In genomic region chr16:88815901-88816589, GRCh38 we compare ENCODE assay signal across 7 cellular contexts. TPM values are rescaled to one million over a fixed set of nuclear protein-coding genes. Genes with fewer than 3 reads are reported as not detected.
A peak's percentile ranks its signal among the peaks of the same experiment; 100 is the strongest.
DNase-seq lines count a peak whose midpoint lies in the region; ATAC-seq and TF ChIP-seq lines count a peak whose summit lies in the region.

No MANE protein-coding gene starts in this region.

- H3K9me2 ChIP-seq in Loucy (replicated peaks; ENCODE audit: low read depth, low read length): no peaks in the 10 kb centered on the region

- no peak overlapping the region for H2AFZ ChIP-seq in Loucy (ENCODE audit: low read length)

- no peaks in the 10 kb centered on the region for H3F3A ChIP-seq in Loucy (ENCODE audit: low read depth)

- peaks cover under 1% of the 10 kb centered on the region for H4K20me1 ChIP-seq in Loucy (ENCODE audit: insufficient read depth, low read length, poor library complexity, severe bottlenecking)

- H3K36me3 ChIP-seq in Loucy (ENCODE audit: insufficient read depth, low read length): no peaks in the 10 kb centered on the region

- H3K9ac ChIP-seq in Loucy (ENCODE audit: low read depth, low read length, poor library complexity, severe bottlenecking): no peak overlapping the region

- peaks cover 1% of the 10 kb centered on the region; the same call in 1 of the 2 replicates for H3K79me2 ChIP-seq in Loucy (ENCODE audit: insufficient read depth, low read length)

- TF ChIP-seq CTCF in GM10248 (IDR thresholded peaks at IDR 0.05; ENCODE audit: control extremely low read depth, extremely low read depth, low read depth, missing control alignments) (peak; percentile 81), Loucy (conservative IDR thresholded peaks at IDR 0.05; ENCODE audit: low read length) (peak; percentile 60), epithelial cell of esophagus (IDR thresholded peaks at IDR 0.05; ENCODE audit: insufficient read depth, low read depth, low read length, missing control alignments) (peak; percentile 78), retinal pigment epithelial cell (conservative IDR thresholded peaks at IDR 0.05; ENCODE audit: low read depth, low read length) (peak; percentile 73)

- H3K27ac Mint-ChIP-seq in activated CD4-positive, alpha-beta T cell treated with anti-CD3 and anti-CD28 coated beads, Interleukin-2, amount 10 ng/mL, durations not matched to agents 7 days and 5 days: peak overlapping the region; percentile 31
- no peak overlapping the region for H3K27ac Mint-ChIP-seq in activated T-helper 1 cell treated with anti-CD3 and anti-CD28 coated beads, Interleukin-12 subunit alpha, Interleukin-12 subunit beta, Interleukin-2, Interleukin-4 antibody, amounts not matched to agents 30 ng/mL and 10 ng/mL and 1 ng/mL, durations not matched to agents 14 hours and 24 hours and 36 hours

- no peaks in the 10 kb centered on the region for H3K9me3 Mint-ChIP-seq in activated CD4-positive, alpha-beta T cell treated with anti-CD3 and anti-CD28 coated beads, Interleukin-2, amount 10 ng/mL, durations not matched to agents 7 days and 5 days
- no peaks in the 10 kb centered on the region for H3K9me3 Mint-ChIP-seq in activated T-helper 1 cell treated with anti-CD3 and anti-CD28 coated beads, Interleukin-12 subunit alpha, Interleukin-12 subunit beta, Interleukin-2, Interleukin-4 antibody, amounts not matched to agents 30 ng/mL and 10 ng/mL and 1 ng/mL, durations not matched to agents 14 hours and 24 hours and 36 hours

- no peaks in the 10 kb centered on the region for H3K27me3 Mint-ChIP-seq in activated CD4-positive, alpha-beta T cell treated with anti-CD3 and anti-CD28 coated beads, Interleukin-2, amount 10 ng/mL, durations not matched to agents 7 days and 5 days
- H3K27me3 Mint-ChIP-seq in activated T-helper 1 cell treated with anti-CD3 and anti-CD28 coated beads, Interleukin-12 subunit alpha, Interleukin-12 subunit beta, Interleukin-2, Interleukin-4 antibody, amounts not matched to agents 30 ng/mL and 10 ng/mL and 1 ng/mL, durations not matched to agents 14 hours and 24 hours and 36 hours (ENCODE audit: insufficient read depth): no peaks in the 10 kb centered on the region

- POLR2A ChIA-PET in GM10248 (lab: Yijun Ruan, JAX): no interaction called here
- POLR2A ChIA-PET in activated CD4-positive, alpha-beta T cell treated with anti-CD3 and anti-CD28 coated beads, Interleukin-2, amount 10 ng/mL, durations not matched to agents 7 days and 5 days (lab: Charles Lee): no interaction called here

- peaks cover 7% of the 10 kb centered on the region for H3K4me1 Mint-ChIP-seq in activated CD4-positive, alpha-beta T cell treated with anti-CD3 and anti-CD28 coated beads, Interleukin-2, amount 10 ng/mL, durations not matched to agents 7 days and 5 days
- no peaks in the 10 kb centered on the region for H3K4me1 Mint-ChIP-seq in activated T-helper 1 cell treated with anti-CD3 and anti-CD28 coated beads, Interleukin-12 subunit alpha, Interleukin-12 subunit beta, Interleukin-2, Interleukin-4 antibody, amounts not matched to agents 30 ng/mL and 10 ng/mL and 1 ng/mL, durations not matched to agents 14 hours and 24 hours and 36 hours (ENCODE audit: low read depth)

- DNase-seq in GM10248 (ENCODE audit: extremely low spot score) (peak; percentile 64), epithelial cell of esophagus (ENCODE audit: low read depth) (peak; percentile 48), retinal pigment epithelial cell (ENCODE audit: low read depth) (no peak)
- peak; percentile 64 for DNase-seq in activated CD4-positive, alpha-beta T cell treated with anti-CD3 and anti-CD28 coated beads, Interleukin-2, amount 10 ng/mL, durations not matched to agents 7 days and 5 days
- DNase-seq in activated T-helper 1 cell treated with anti-CD3 and anti-CD28 coated beads, Interleukin-12 subunit alpha, Interleukin-12 subunit beta, Interleukin-2, Interleukin-4 antibody, amounts not matched to agents 30 ng/mL and 10 ng/mL and 1 ng/mL, durations not matched to agents 14 hours and 24 hours and 36 hours (ENCODE audit: low spot score): no peak

- H3K4me3 ChIP-seq in Loucy (ENCODE audit: low read length, poor library complexity, severe bottlenecking): no peak overlapping the region
- H3K4me3 ChIP-seq in epithelial cell of esophagus (ENCODE audit: low read length): no peak overlapping the region
- H3K4me3 ChIP-seq in retinal pigment epithelial cell (ENCODE audit: low read length): no peak overlapping the region

- intact Hi-C loops in activated T-helper 1 cell treated with anti-CD3 and anti-CD28 coated beads, Interleukin-12 subunit alpha, Interleukin-12 subunit beta, Interleukin-2, Interleukin-4 antibody, amounts not matched to agents 30 ng/mL and 10 ng/mL and 1 ng/mL, durations not matched to agents 14 hours and 24 hours and 36 hours (cut with micrococcal nuclease): loop anchor here (1.0 kb wide), 3 partner anchors 41 to 401 kb away; partner anchors contain the start of genes TRAPPC2L and ZNF778

- no peak overlapping the region for H3K4me2 ChIP-seq in Loucy (ENCODE audit: low read depth, low read length, poor library complexity, severe bottlenecking)

- no peaks in the 10 kb centered on the region for H3K36me3 Mint-ChIP-seq in activated CD4-positive, alpha-beta T cell treated with anti-CD3 and anti-CD28 coated beads, Interleukin-2, amount 10 ng/mL, durations not matched to agents 7 days and 5 days (ENCODE audit: low read depth)
- no peaks in the 10 kb centered on the region for H3K36me3 Mint-ChIP-seq in activated T-helper 1 cell treated with anti-CD3 and anti-CD28 coated beads, Interleukin-12 subunit alpha, Interleukin-12 subunit beta, Interleukin-2, Interleukin-4 antibody, amounts not matched to agents 30 ng/mL and 10 ng/mL and 1 ng/mL, durations not matched to agents 14 hours and 24 hours and 36 hours (ENCODE audit: low read depth)

- no peaks in the 10 kb centered on the region for H3K9me3 ChIP-seq in Loucy (ENCODE audit: insufficient read depth, low read depth, low read length)

- no peak for ATAC-seq in HG03025 (IDR thresholded peaks at IDR 0.05; ENCODE audit: low FRiP score, unreplicated experiment)

- no peaks in the 10 kb centered on the region for H3K4me1 ChIP-seq in Loucy (ENCODE audit: insufficient read depth, low read length, poor library complexity, severe bottlenecking)

- no peak overlapping the region for H3K4me3 Mint-ChIP-seq in activated CD4-positive, alpha-beta T cell treated with anti-CD3 and anti-CD28 coated beads, Interleukin-2, amount 10 ng/mL, durations not matched to agents 7 days and 5 days
- H3K4me3 Mint-ChIP-seq in activated T-helper 1 cell treated with anti-CD3 and anti-CD28 coated beads, Interleukin-12 subunit alpha, Interleukin-12 subunit beta, Interleukin-2, Interleukin-4 antibody, amounts not matched to agents 30 ng/mL and 10 ng/mL and 1 ng/mL, durations not matched to agents 14 hours and 24 hours and 36 hours: no peak overlapping the region

- no peaks in the 10 kb centered on the region for H3K27me3 ChIP-seq in Loucy (ENCODE audit: insufficient read depth, low read length, poor library complexity, severe bottlenecking)

- CTCF ChIA-PET in GM10248 (lab: Yijun Ruan, JAX): interaction anchor here (0.9 to 6.7 kb wide), 8 partner anchors 11 to 397 kb away, joined by 3 to 37 read pairs (median 4); partner anchors contain the start of genes GALNS and TRAPPC2L
- CTCF ChIA-PET in activated CD4-positive, alpha-beta T cell treated with anti-CD3 and anti-CD28 coated beads, Interleukin-2, amount 10 ng/mL, durations not matched to agents 7 days and 5 days (lab: Charles Lee): interaction anchor here (0.6 to 1.7 kb wide), 5 partner anchors 10 to 351 kb away, joined by 3 to 6 read pairs (median 4); partner anchors contain the start of genes GALNS and TRAPPC2L

RNA-seq across cellular contexts. Expression of gene APRT, which starts 4.3 kb away (rescaled TPM):
- 100 to 1,000 TPM in 1 of 2 experiments, 10 to 100 TPM in 1; 86.2 to 112 TPM for total RNA-seq in activated CD4-positive, alpha-beta T cell treated with anti-CD3 and anti-CD28 coated beads, Interleukin-2, amount 10 ng/mL, durations not matched to agents 7 days and 5 days
- total RNA-seq in activated T-helper 1 cell treated with anti-CD3 and anti-CD28 coated beads, Interleukin-12 subunit alpha, Interleukin-12 subunit beta, Interleukin-2, Interleukin-4 antibody, amounts not matched to agents 30 ng/mL and 10 ng/mL and 1 ng/mL, durations not matched to agents 14 hours and 24 hours and 36 hours: 301 and 303 TPM in 2 replicates

RNA-seq across cellular contexts. Expression of gene CDT1, which starts 12.5 kb away (rescaled TPM):
- total RNA-seq in activated CD4-positive, alpha-beta T cell treated with anti-CD3 and anti-CD28 coated beads, Interleukin-2, amount 10 ng/mL, durations not matched to agents 7 days and 5 days: 100 to 1,000 TPM; 113 to 119 TPM
- 95.4 and 97.3 TPM in 2 replicates for total RNA-seq in activated T-helper 1 cell treated with anti-CD3 and anti-CD28 coated beads, Interleukin-12 subunit alpha, Interleukin-12 subunit beta, Interleukin-2, Interleukin-4 antibody, amounts not matched to agents 30 ng/mL and 10 ng/mL and 1 ng/mL, durations not matched to agents 14 hours and 24 hours and 36 hours

RNA-seq across cellular contexts. Expression of gene PIEZO1, which starts 31.0 kb away (rescaled TPM):
- 100 to 1,000 TPM; 239 to 303 TPM for total RNA-seq in activated CD4-positive, alpha-beta T cell treated with anti-CD3 and anti-CD28 coated beads, Interleukin-2, amount 10 ng/mL, durations not matched to agents 7 days and 5 days
- total RNA-seq in activated T-helper 1 cell treated with anti-CD3 and anti-CD28 coated beads, Interleukin-12 subunit alpha, Interleukin-12 subunit beta, Interleukin-2, Interleukin-4 antibody, amounts not matched to agents 30 ng/mL and 10 ng/mL and 1 ng/mL, durations not matched to agents 14 hours and 24 hours and 36 hours: 214 and 217 TPM in 2 replicates

RNA-seq across cellular contexts. Expression of gene GALNS, which starts 40.7 kb away (rescaled TPM):
- 10 to 100 TPM; 29.4 to 35.7 TPM for total RNA-seq in activated CD4-positive, alpha-beta T cell treated with anti-CD3 and anti-CD28 coated beads, Interleukin-2, amount 10 ng/mL, durations not matched to agents 7 days and 5 days
- 21.9 and 23.8 TPM in 2 replicates for total RNA-seq in activated T-helper 1 cell treated with anti-CD3 and anti-CD28 coated beads, Interleukin-12 subunit alpha, Interleukin-12 subunit beta, Interleukin-2, Interleukin-4 antibody, amounts not matched to agents 30 ng/mL and 10 ng/mL and 1 ng/mL, durations not matched to agents 14 hours and 24 hours and 36 hours

RNA-seq across cellular contexts. Expression of gene TRAPPC2L, which starts 40.9 kb away (rescaled TPM):
- total RNA-seq in activated CD4-positive, alpha-beta T cell treated with anti-CD3 and anti-CD28 coated beads, Interleukin-2, amount 10 ng/mL, durations not matched to agents 7 days and 5 days: 10 to 100 TPM; 47.7 to 55.7 TPM
- total RNA-seq in activated T-helper 1 cell treated with anti-CD3 and anti-CD28 coated beads, Interleukin-12 subunit alpha, Interleukin-12 subunit beta, Interleukin-2, Interleukin-4 antibody, amounts not matched to agents 30 ng/mL and 10 ng/mL and 1 ng/mL, durations not matched to agents 14 hours and 24 hours and 36 hours: 63.1 and 65.4 TPM in 2 replicates

Comparison
In these comparisons a context has a peak if more than half of its experiments do, and no peak if none do; other contexts are left out.
1. DNase-seq: peak in GM10248 (single experiment), activated CD4-positive, alpha-beta T cell treated with anti-CD3 and anti-CD28 coated beads, Interleukin-2, amount 10 ng/mL, durations not matched to agents 7 days and 5 days (single experiment) and epithelial cell of esophagus (single experiment); none in retinal pigment epithelial cell (single experiment) and activated T-helper 1 cell treated with anti-CD3 and anti-CD28 coated beads, Interleukin-12 subunit alpha, Interleukin-12 subunit beta, Interleukin-2, Interleukin-4 antibody, amounts not matched to agents 30 ng/mL and 10 ng/mL and 1 ng/mL, durations not matched to agents 14 hours and 24 hours and 36 hours (single experiment).
2. Peak in every context shown above with its lines, with median percentiles within 50 percentile points of each other: CTCF ChIP-seq.